10 cellular contexts compared by ENCODE assay signal in genomic region chrX:118824173-118824782, GRCh38. TPM values are rescaled to one million over a fixed set of nuclear protein-coding genes. Genes with fewer than 3 reads are reported as not detected.
A peak's percentile ranks its signal among the peaks of the same experiment; 100 is the strongest.
DNase-seq lines count a peak whose midpoint lies in the region; ATAC-seq and TF ChIP-seq lines count a peak whose summit lies in the region.
"Had no signal": no experiment of that assay in that cellular context is flagged by ENCODE, and none has a peak within 500 bp of the region (broad histone marks: within the 10 kb centered on the region; RNA-seq: fewer than 3 reads in every experiment).

No MANE protein-coding gene starts in this region.

- TF ChIP-seq CTCF in WERI-Rb-1 (IDR thresholded peaks at IDR 0.05; ENCODE audit: low read depth, low read length) (no peak), tibial artery (IDR thresholded peaks at IDR 0.05) (no peak), prostate gland (IDR thresholded peaks at IDR 0.05) (no peak)

- H3K27me3 ChIP-seq in WERI-Rb-1 (ENCODE audit: insufficient read depth, low read depth, severe bottlenecking) (peaks cover 9% of the 10 kb centered on the region), tibial artery (peaks cover 0 to 17% of the 10 kb centered on the region in 2 donors), prostate gland (replicated peaks; ENCODE audit: insufficient read depth) (no peaks in the 10 kb centered on the region)

- TF ChIP-seq POLR2A in prostate gland (IDR thresholded peaks at IDR 0.05): no peak

- peaks cover 18% of the 10 kb centered on the region for H3K4me1 Mint-ChIP-seq in activated T-cell treated with anti-CD3 and anti-CD28 coated beads, Interleukin-2, amount 50 U/mL, for 4 hours (ENCODE audit: low read depth)

- DNase-seq in activated T-cell treated with anti-CD3 and anti-CD28 coated beads, Interleukin-2, amount 50 U/mL, for 4 hours: no peak
- DNase-seq in activated T-cell treated with anti-CD3 and anti-CD28 coated beads for 4 hours: no peak
- DNase-seq in WERI-Rb-1: no peak
- peak; percentile 39 for DNase-seq in iPS-NIHi7 (ENCODE audit: extremely low spot score)
- DNase-seq in tibial artery: no peak
- DNase-seq in prostate gland (ENCODE audit: low spot score): no peak
- DNase-seq in GF-D8 (lab: John Stamatoyannopoulos, UW): no peak
- DNase-seq: small intestine had no signal

- intact Hi-C loops in tibial artery (cut with DNase I; ENCODE audit: low total_unique reads) (no loop called here), prostate gland (cut with DNase I) (no loop called here)

- H3K36me3 ChIP-seq in WERI-Rb-1: no peaks in the 10 kb centered on the region
- H3K36me3 ChIP-seq in tibial artery: no peaks in the 10 kb centered on the region
- H3K36me3 ChIP-seq in prostate gland: no peaks in the 10 kb centered on the region

- H3K9me3 Mint-ChIP-seq in activated T-cell treated with anti-CD3 and anti-CD28 coated beads, Interleukin-2, amount 50 U/mL, for 4 hours: no peaks in the 10 kb centered on the region

- no peak for ATAC-seq in activated T-cell treated with anti-CD3 and anti-CD28 coated beads, Interleukin-2, amount 50 U/mL, for 4 hours
- no peak for ATAC-seq in GM18502 (IDR thresholded peaks at IDR 0.05; ENCODE audit: poor library complexity, unreplicated experiment)

- no peaks in the 10 kb centered on the region for H3K36me3 Mint-ChIP-seq in activated T-cell treated with anti-CD3 and anti-CD28 coated beads, Interleukin-2, amount 50 U/mL, for 4 hours (ENCODE audit: insufficient read depth)

- 13% methylated on average over 21 of the region's 24 CpGs for WGBS in prostate gland

- H3K4me3 Mint-ChIP-seq in activated T-cell treated with anti-CD3 and anti-CD28 coated beads, Interleukin-2, amount 50 U/mL, for 4 hours: peak overlapping the region; percentile 72

- H3K9me3 ChIP-seq in WERI-Rb-1 (ENCODE audit: severe bottlenecking): no peaks in the 10 kb centered on the region
- H3K9me3 ChIP-seq in tibial artery: peaks cover 0 to 7% (median 6%) of the 10 kb centered on the region in 3 donors
- no peaks in the 10 kb centered on the region for H3K9me3 ChIP-seq in prostate gland

- no peak overlapping the region for H3K27ac ChIP-seq in WERI-Rb-1
- no peak overlapping the region for H3K27ac ChIP-seq in tibial artery
- H3K27ac ChIP-seq in prostate gland: no peak overlapping the region

- H3K27me3 Mint-ChIP-seq in activated T-cell treated with anti-CD3 and anti-CD28 coated beads, Interleukin-2, amount 50 U/mL, for 4 hours (ENCODE audit: low read depth): peaks cover 48% of the 10 kb centered on the region

- H3K4me3 ChIP-seq in WERI-Rb-1 (ENCODE audit: low read depth, low read length) (peak overlapping the region; percentile 31), tibial artery (peak overlapping the region; percentile 33 to 49), prostate gland (no peak overlapping the region)

- H3K4me1 ChIP-seq in tibial artery (peaks cover 0 to 24% (median 15%) of the 10 kb centered on the region in 4 donors), prostate gland (replicated peaks) (no peaks in the 10 kb centered on the region)

RNA-seq across cellular contexts. Expression of gene ZCCHC12, which starts 0.7 kb away (rescaled TPM):
- total RNA-seq in activated T-cell treated with anti-CD3 and anti-CD28 coated beads, Interleukin-2, amount 50 U/mL, for 4 hours: 1 to 10 TPM in 1 of 3 donors, under 1 TPM in 2; 0.13 to 1.3 (median 0.71) TPM
- total RNA-seq in prostate gland: under 1 TPM in 1 of 2 donors, not detected in 1; 0.74 TPM
- total RNA-seq: H4 had no signal

Comparison
In these comparisons a context has a peak if more than half of its experiments do, and no peak if none do; other contexts are left out.
1. H3K4me3 ChIP-seq: peak in WERI-Rb-1 (single experiment) and tibial artery (2 of 2); none in prostate gland (0 of 2).